Comparison of ENCODE assay signal across 13 cellular contexts in genomic region chr7:108054537-108054936, GRCh38. TPM values are rescaled to one million over a fixed set of nuclear protein-coding genes. Genes with fewer than 3 reads are reported as not detected.
DNase-seq lines count a peak whose midpoint lies in the region; ATAC-seq, FAIRE-seq and TF ChIP-seq lines count a peak whose summit lies in the region.
"Had no signal": no experiment of that assay in that cellular context is flagged by ENCODE, and none has a peak within 500 bp of the region (broad histone marks: within the 10 kb centered on the region; RNA-seq: fewer than 3 reads in every experiment).

No MANE protein-coding gene starts in this region.

- H3K4me1 ChIP-seq in Caco-2: peaks cover 31% of the 10 kb centered on the region
- H3K4me1 ChIP-seq: BE2C had no signal

- no peaks in the 10 kb centered on the region for H3K9me3 ChIP-seq in Caco-2
- H3K9me3 ChIP-seq: BE2C had no signal

- no peak for FAIRE-seq in bronchial epithelial cell (lab: Jason Lieb, UNC)
- FAIRE-seq: A204.1, GM12878, GM18507 had no signal

- no peak overlapping the region for H3K4me3 Mint-ChIP-seq in Caco-2 (ENCODE audit: unreplicated experiment)
- H3K4me3 Mint-ChIP-seq: CD4-positive, alpha-beta memory T cell; IgD-negative memory B cell had no signal

- no peaks in the 10 kb centered on the region for H3K9me3 Mint-ChIP-seq in Caco-2 (ENCODE audit: unreplicated experiment)
- H3K9me3 Mint-ChIP-seq: CD4-positive, alpha-beta memory T cell had no signal

- DNase-seq in COR-L47 (lab: John Stamatoyannopoulos, UW) (peak; percentile 3), NCI-H69 (lab: John Stamatoyannopoulos, UW) (peak; percentile 39), bronchial epithelial cell (ENCODE audit: low read depth) (peak; percentile 51), renal cortical epithelial cell (ENCODE audit: low read depth) (peak; percentile 40), Caco-2 (no peak), foreskin melanocyte (no peak)
- DNase-seq: BE2C; CD4-positive, alpha-beta memory T cell had no signal

- no peaks in the 10 kb centered on the region for H3K27me3 Mint-ChIP-seq in Caco-2 (ENCODE audit: insufficient read depth, unreplicated experiment)
- H3K27me3 Mint-ChIP-seq: IgD-negative memory B cell had no signal

- intact Hi-C loops in Caco-2 (cut with micrococcal nuclease; ENCODE audit: unreplicated experiment): loop anchor here (2.0 kb wide), 2 partner anchors 20 to 40 kb away; no protein-coding TSS in a partner anchor

- CTCF ChIA-PET in Caco-2 (lab: Charles Lee): no interaction called here

- BruUV-seq in Caco-2 (replicated peaks; lab: Mats Ljungman, UMichigan): no TSS peak

- POLR2A ChIA-PET in Caco-2 (lab: Charles Lee): no interaction called here

- no peak overlapping the region for H3K27ac Mint-ChIP-seq in Caco-2 (ENCODE audit: unreplicated experiment)
- H3K27ac Mint-ChIP-seq: CD4-positive, alpha-beta memory T cell; IgD-negative memory B cell had no signal

- H3K4me1 Mint-ChIP-seq in Caco-2 (ENCODE audit: low read depth, unreplicated experiment): peaks cover 36% of the 10 kb centered on the region

- TF ChIP-seq CTCF in bronchial epithelial cell (IDR thresholded peaks at IDR 0.05; ENCODE audit: insufficient read depth, low read length, severe bottlenecking) (no peak), Caco-2 (IDR thresholded peaks at IDR 0.05; ENCODE audit: insufficient read depth in 1 of 2, low read depth in 1 of 2, low read length in 1 of 2, severe bottlenecking in 1 of 2, unreplicated experiment in 1 of 2) (no peak)

- H3K4me3 ChIP-seq in bronchial epithelial cell (ENCODE audit: low read depth, low read length) (no peak overlapping the region), Caco-2 (ENCODE audit: low read depth, low read length) (no peak overlapping the region)
- H3K4me3 ChIP-seq: GM12878 had no signal

- H3K27me3 ChIP-seq in bronchial epithelial cell (ENCODE audit: control insufficient read depth, insufficient read depth, low read length): no peaks in the 10 kb centered on the region
- H3K27me3 ChIP-seq in Caco-2 (replicated peaks; ENCODE audit: control insufficient read depth, insufficient read depth, low read length): no peaks in the 10 kb centered on the region
- H3K27me3 ChIP-seq: BE2C had no signal

- H3K36me3 Mint-ChIP-seq in Caco-2 (ENCODE audit: insufficient read depth, unreplicated experiment): peaks cover 5% of the 10 kb centered on the region
- H3K36me3 Mint-ChIP-seq: CD4-positive, alpha-beta memory T cell had no signal

- H3K36me3 ChIP-seq in bronchial epithelial cell (ENCODE audit: control insufficient read depth, insufficient read depth, low read length) (no peaks in the 10 kb centered on the region), Caco-2 (ENCODE audit: control insufficient read depth, insufficient read depth, low read length) (no peaks in the 10 kb centered on the region)
- H3K36me3 ChIP-seq: BE2C had no signal

- ATAC-seq in HG03280 (IDR thresholded peaks at IDR 0.05; ENCODE audit: unreplicated experiment): no peak
- ATAC-seq: GM12878 had no signal

RNA-seq across cellular contexts. Expression of gene LAMB1, which starts 51.6 kb away (rescaled TPM):
- total RNA-seq in bronchial epithelial cell: 70.0 and 75.8 TPM in 2 replicates
- total RNA-seq in renal cortical epithelial cell: 188 and 329 TPM in 2 replicates
- 418 and 431 TPM in 2 replicates for total RNA-seq in Caco-2 (2022)
- total RNA-seq: CD4-positive, alpha-beta memory T cell had no signal

Comparison
In these comparisons a context has a peak if more than half of its experiments do, and no peak if none do; other contexts are left out.
1. DNase-seq: peak in COR-L47 (single experiment), NCI-H69 (single experiment), bronchial epithelial cell (single experiment) and renal cortical epithelial cell (single experiment); none in Caco-2 (0 of 2) and foreskin melanocyte (single experiment).